9 cellular contexts compared by ENCODE assay signal in the genomic region with DNA sequence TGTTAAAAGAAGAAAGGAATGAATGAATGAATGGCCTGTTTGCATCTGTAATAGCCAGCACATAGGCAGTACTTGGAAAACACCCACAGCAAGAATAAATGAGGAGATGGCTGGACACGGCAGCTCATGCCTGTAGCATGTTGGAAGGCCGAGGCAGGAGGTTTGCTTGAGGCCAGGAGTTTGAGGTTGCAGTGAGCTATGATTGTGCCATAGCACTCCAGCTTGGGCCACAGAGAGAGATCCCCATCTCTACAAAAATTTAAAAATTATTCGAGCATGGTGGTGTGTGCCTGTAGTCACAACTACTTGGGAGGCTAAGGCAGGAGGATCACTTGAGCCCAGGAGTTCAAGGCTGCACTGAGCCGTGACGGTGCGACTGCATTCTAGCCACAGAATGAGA. TPM values are rescaled to one million over a fixed set of nuclear protein-coding genes. Genes with fewer than 3 reads are reported as not detected.
DNase-seq lines count a peak whose midpoint lies in the region; ATAC-seq and TF ChIP-seq lines count a peak whose summit lies in the region.
"Had no signal": no experiment of that assay in that cellular context is flagged by ENCODE, and none has a peak within 500 bp of the region (broad histone marks: within the 10 kb centered on the region; RNA-seq: fewer than 3 reads in every experiment).

No MANE protein-coding gene starts in this region.

- no peaks in the 10 kb centered on the region for H3K9me3 ChIP-seq in left ventricle myocardium inferior (replicated peaks)
- no peaks in the 10 kb centered on the region for H3K9me3 ChIP-seq in naive thymus-derived CD4-positive, alpha-beta T cell (ENCODE audit: control insufficient read depth in 2 of 3, low read length in 3 of 3)

- no peak overlapping the region for H3K4me3 ChIP-seq in left ventricle myocardium inferior
- H3K4me3 ChIP-seq in naive thymus-derived CD4-positive, alpha-beta T cell (ENCODE audit: low read length): peak overlapping the region; percentile 19

- H3K27ac ChIP-seq in left ventricle myocardium inferior (replicated peaks): peak overlapping the region; percentile 91
- peak overlapping the region; percentile 56 for H3K27ac ChIP-seq in naive thymus-derived CD4-positive, alpha-beta T cell (ENCODE audit: low read depth, low read length)
- H3K27ac ChIP-seq: C4-2B had no signal

- peaks cover 54% of the 10 kb centered on the region for H3K4me1 ChIP-seq in left ventricle myocardium inferior
- peaks cover 24 to 72% of the 10 kb centered on the region in 2 donors for H3K4me1 ChIP-seq in naive thymus-derived CD4-positive, alpha-beta T cell (ENCODE audit: control insufficient read depth in 2 of 2, insufficient read depth in 2 of 2, low read length in 2 of 2)

- TF ChIP-seq CTCF in left ventricle myocardium inferior (IDR thresholded peaks at IDR 0.05; ENCODE audit: borderline replicate concordance) (no peak), chondrocyte (IDR thresholded peaks at IDR 0.05) (no peak)

- H3K36me3 ChIP-seq in left ventricle myocardium inferior: no peaks in the 10 kb centered on the region
- peaks cover 0 to 30% (median 0%) of the 10 kb centered on the region in 3 experiments for H3K36me3 ChIP-seq in naive thymus-derived CD4-positive, alpha-beta T cell (ENCODE audit: control insufficient read depth in 2 of 3, insufficient read depth in 3 of 3, low read length in 3 of 3)

- H3K4me1 Mint-ChIP-seq in chondrocyte (ENCODE audit: low read depth): peaks cover 50% of the 10 kb centered on the region
- peaks cover 60 to 95% (median 90%) of the 10 kb centered on the region in 7 donors for H3K4me1 Mint-ChIP-seq in naive thymus-derived CD4-positive, alpha-beta T cell

- peak overlapping the region; percentile 97 for H3K27ac Mint-ChIP-seq in chondrocyte (ENCODE audit: unreplicated experiment)
- H3K27ac Mint-ChIP-seq in naive thymus-derived CD4-positive, alpha-beta T cell: peak overlapping the region; percentile 79 to 94 (median 89)

- no peak for DNase-seq in left ventricle myocardium inferior
- DNase-seq in Right ventricle myocardium superior: no peak
- no peak for DNase-seq in chondrocyte (ENCODE audit: low spot score)
- DNase-seq in naive thymus-derived CD4-positive, alpha-beta T cell: no peak
- no peak for DNase-seq in COLO829 (ENCODE audit: low spot score)
- DNase-seq in HT-29 (ENCODE audit: low spot score): no peak

- intact Hi-C loops in left ventricle myocardium inferior (cut with micrococcal nuclease): no loop called here
- intact Hi-C loops in Right ventricle myocardium superior (cut with DNase I): no loop called here
- intact Hi-C loops in naive thymus-derived CD4-positive, alpha-beta T cell (cut with micrococcal nuclease): no loop called here

- CTCF ChIA-PET in naive thymus-derived CD4-positive, alpha-beta T cell (lab: Charles Lee): interaction anchor here (0.8 to 1.2 kb wide), 3 partner anchors 92 to 146 kb away, joined by 3 read pairs; no protein-coding TSS in a partner anchor

- no peaks in the 10 kb centered on the region for H3K27me3 Mint-ChIP-seq in chondrocyte (ENCODE audit: low read depth)
- no peaks in the 10 kb centered on the region for H3K27me3 Mint-ChIP-seq in naive thymus-derived CD4-positive, alpha-beta T cell

- peaks cover 16% of the 10 kb centered on the region for H3K27me3 ChIP-seq in left ventricle myocardium inferior (ENCODE audit: low read depth)
- no peaks in the 10 kb centered on the region for H3K27me3 ChIP-seq in naive thymus-derived CD4-positive, alpha-beta T cell (ENCODE audit: control insufficient read depth in 2 of 2, insufficient read depth in 2 of 2, low read length in 2 of 2)

- peaks cover 1% of the 10 kb centered on the region for H3K36me3 Mint-ChIP-seq in chondrocyte (ENCODE audit: low read depth)
- peaks cover 0 to 62% (median 17%) of the 10 kb centered on the region in 5 donors for H3K36me3 Mint-ChIP-seq in naive thymus-derived CD4-positive, alpha-beta T cell

- H3K9me3 Mint-ChIP-seq in chondrocyte (ENCODE audit: low read depth): peaks cover 4% of the 10 kb centered on the region
- no peaks in the 10 kb centered on the region for H3K9me3 Mint-ChIP-seq in naive thymus-derived CD4-positive, alpha-beta T cell

- POLR2A ChIA-PET in naive thymus-derived CD4-positive, alpha-beta T cell (lab: Charles Lee): interaction anchor here (0.9 to 1.5 kb wide), 3 partner anchors 8 to 141 kb away, joined by 3 to 4 read pairs (median 3); no protein-coding TSS in a partner anchor

- ATAC-seq in Right ventricle myocardium superior (ENCODE audit: poor library complexity) (no peak), GM19467 (IDR thresholded peaks at IDR 0.05; ENCODE audit: unreplicated experiment) (no peak), HG02938 (IDR thresholded peaks at IDR 0.05; ENCODE audit: unreplicated experiment) (no peak)
- no peak for ATAC-seq in naive thymus-derived CD4-positive, alpha-beta T cell

- peak overlapping the region; percentile 9 for H3K4me3 Mint-ChIP-seq in chondrocyte (ENCODE audit: unreplicated experiment)
- peak overlapping the region; percentile 40 to 79 (median 68) for H3K4me3 Mint-ChIP-seq in naive thymus-derived CD4-positive, alpha-beta T cell

RNA-seq across cellular contexts. Expression of a gene that starts 12.5 kb away (rescaled TPM):
- total RNA-seq in left ventricle myocardium inferior: 12.0 TPM
- total RNA-seq in Right ventricle myocardium superior: 8.2 TPM
- 30.1 to 47.7 TPM (median 41.0 TPM) in 3 replicates for total RNA-seq in chondrocyte
- 100 to 1,000 TPM; 158 to 498 (median 198) TPM for total RNA-seq in naive thymus-derived CD4-positive, alpha-beta T cell
- polyA plus RNA-seq in naive thymus-derived CD4-positive, alpha-beta T cell: 100 to 1,000 TPM in 1 of 2 donors, 10 to 100 TPM in 1; 99.8 to 128 TPM
- 49.1 and 58.2 TPM in 2 replicates for total RNA-seq in HT-29 (2014; rRNA removed; shearing (Covaris generic))

RNA-seq across cellular contexts. Expression of a gene that starts 57.7 kb away (rescaled TPM):
- 38.6 TPM for total RNA-seq in left ventricle myocardium inferior
- 36.0 TPM for total RNA-seq in Right ventricle myocardium superior
- total RNA-seq in chondrocyte: 19.6 to 23.2 TPM (median 21.2 TPM) in 3 replicates
- 100 to 1,000 TPM in 1 of 5 experiments, 10 to 100 TPM in 4; 45.5 to 106 (median 70.2) TPM for total RNA-seq in naive thymus-derived CD4-positive, alpha-beta T cell
- 100 to 1,000 TPM; 200 to 220 TPM for polyA plus RNA-seq in naive thymus-derived CD4-positive, alpha-beta T cell
- 49.9 and 52.3 TPM in 2 replicates for total RNA-seq in HT-29 (2014; rRNA removed; shearing (Covaris generic))
